In genomic region chr3:4211610-4212009, GRCh38 we compare ENCODE assay signal across 21 cellular contexts.
"Had no signal": no experiment of that assay in that cellular context is flagged by ENCODE, and none has a peak within 500 bp of the region (broad histone marks: within the 10 kb centered on the region; RNA-seq: fewer than 3 reads in every experiment).

No MANE protein-coding gene starts in this region.

- H3K4me2 ChIP-seq: hepatocyte had no signal

- H3K4me3 ChIP-seq: coronary artery, dorsolateral prefrontal cortex, esophagus muscularis mucosa, gastroesophageal sphincter, heart left ventricle, hepatocyte, left lung, lower lobe of right lung had no signal

- H2AFZ ChIP-seq: hepatocyte had no signal

- H3K27ac ChIP-seq: coronary artery, dorsolateral prefrontal cortex, esophagus muscularis mucosa, foreskin keratinocyte, gastroesophageal sphincter, heart left ventricle, hepatocyte, left lung, lower lobe of right lung had no signal

- H3K4me1 ChIP-seq: esophagus muscularis mucosa, foreskin keratinocyte, gastroesophageal sphincter, heart left ventricle, left lung, lower lobe of right lung had no signal

- H3K27me3 ChIP-seq: dorsolateral prefrontal cortex, esophagus muscularis mucosa, foreskin keratinocyte, gastroesophageal sphincter, heart left ventricle, hepatocyte, left lung had no signal

- H3K36me3 ChIP-seq: esophagus muscularis mucosa, gastroesophageal sphincter, heart left ventricle, left lung, lower lobe of right lung had no signal

- ATAC-seq: foreskin keratinocyte, gastroesophageal sphincter, heart left ventricle, left lung, left ventricle myocardium superior, lower lobe of right lung had no signal

- H3K79me2 ChIP-seq: hepatocyte had no signal

- DNase-seq: dermis blood vessel endothelial cell; dorsolateral prefrontal cortex; effector CD4-positive, alpha-beta T cell; effector memory CD4-positive, alpha-beta T cell; foreskin keratinocyte; heart left ventricle; hypothalamus; immature natural killer cell; islet precursor cell; kidney; kidney glomerular epithelial cell; left lung; left ventricle myocardium superior; lower lobe of right lung; mesendoderm; midbrain; naive B cell had no signal
